In genomic region chr1:10204003-10204642, GRCh38 we compare ENCODE assay signal across 15 cellular contexts.
"Had no signal": no experiment of that assay in that cellular context is flagged by ENCODE, and none has a peak within 500 bp of the region (broad histone marks: within the 10 kb centered on the region; RNA-seq: fewer than 3 reads in every experiment).

No MANE protein-coding gene starts in this region.

- H3K36me3 ChIP-seq: colonic mucosa, heart left ventricle had no signal

- DNase-seq: activated CD4-positive, alpha-beta T cell treated with anti-CD3 and anti-CD28 coated beads, Interleukin-2, amount 10 ng/mL, durations not matched to agents 7 days and 5 days; activated CD4-positive, CD25-positive, alpha-beta regulatory T cell; activated gamma-delta T cell; activated naive CD8-positive, alpha-beta T cell treated with anti-CD3 and anti-CD28 coated beads for 36 hours; activated T-cell treated with anti-CD3 and anti-CD28 coated beads, Interleukin-2, amount 50 U/mL, for 1 hour; anterior cingulate cortex; colonic mucosa; foreskin melanocyte; heart left ventricle; stimulated activated CD4-positive, alpha-beta T cell treated with anti-CD3 and anti-CD28 coated beads, Interleukin-2, amount 100 ng/mL, for 24 hours; stimulated activated naive CD4-positive, alpha-beta T cell treated with Interleukin-2 at 50 U/mL for 16 hours; T-helper 2 cell; trophoblast cell had no signal

- H2AFZ ChIP-seq: parathyroid adenoma had no signal

- H3K4me1 ChIP-seq: colonic mucosa, parathyroid adenoma had no signal

- H3K79me2 ChIP-seq: parathyroid adenoma had no signal

- H3K27ac ChIP-seq: colonic mucosa, parathyroid adenoma had no signal

- H3K9me3 ChIP-seq: colonic mucosa, heart left ventricle had no signal

- H3K9ac ChIP-seq: parathyroid adenoma had no signal

- ATAC-seq: left lobe of liver had no signal

- H3K27me3 ChIP-seq: colonic mucosa, heart left ventricle had no signal

- H3K4me3 ChIP-seq: colonic mucosa, heart left ventricle had no signal
